ENCODE assay signal across 13 cellular contexts in genomic region chr1:62625415-62625814, GRCh38. TPM values are rescaled to one million over a fixed set of nuclear protein-coding genes. Genes with fewer than 3 reads are reported as not detected.
DNase-seq lines count a peak whose midpoint lies in the region; ATAC-seq, FAIRE-seq and TF ChIP-seq lines count a peak whose summit lies in the region.
"Had no signal": no experiment of that assay in that cellular context is flagged by ENCODE, and none has a peak within 500 bp of the region (broad histone marks: within the 10 kb centered on the region; RNA-seq: fewer than 3 reads in every experiment).

No MANE protein-coding gene starts in this region.

- TF ChIP-seq POLR2A in GM12878 (IDR thresholded peaks at IDR 0.05; ENCODE audit: low read depth, low read length) (no peak), Peyer's patch (IDR thresholded peaks at IDR 0.05) (no peak)

- POLR2A ChIA-PET in GM12878 (lab: Charles Lee) = no interaction called here

- 0% methylated on average over 1 of the region's 1 CpG for WGBS in GM12878 (ENCODE audit: insufficient coverage, insufficient replicate concordance, low lambda C conversion rate, missing lambda C conversion rate)

- peak; percentile 27 for DNase-seq in GM12865 (ENCODE audit: low read depth)
- peak; percentile 40 for DNase-seq in GM12878 (ENCODE audit: low read depth, low spot score)
- DNase-seq in SK-N-DZ (ENCODE audit: low spot score) = no peak
- no peak for DNase-seq in GF-D8 (lab: John Stamatoyannopoulos, UW)
- DNase-seq in Peyer's patch = no peak
- DNase-seq: left ventricle myocardium inferior, NCI-H187, right cardiac atrium, Right ventricle myocardium superior had no signal

- no peaks in the 10 kb centered on the region for H3K79me2 ChIP-seq in GM12878 (ENCODE audit: control insufficient read depth, insufficient read depth, low read length)

- no TSS peak for BruUV-seq in GM12878 (replicated peaks; lab: Mats Ljungman, UMichigan)

- peak; percentile 59 for ATAC-seq in GM21447 (IDR thresholded peaks at IDR 0.05; ENCODE audit: unreplicated experiment)
- peak; percentile 52 for ATAC-seq in HG03460 (IDR thresholded peaks at IDR 0.05; ENCODE audit: unreplicated experiment)
- ATAC-seq in GM12878 = peak; percentile 87
- no peak for ATAC-seq in GM19467 (IDR thresholded peaks at IDR 0.05; ENCODE audit: unreplicated experiment)
- ATAC-seq: right cardiac atrium had no signal

- in situ Hi-C loops in GM12878 (cut with MboI) = no loop called here

- SMC1A ChIA-PET in GM12878 (lab: Charles Lee; ENCODE audit: uncharacterized antibody, unreplicated experiment) = interaction anchor here (1.0 to 5.5 kb wide), 13 partner anchors 9 to 100 kb away, joined by 3 to 50 read pairs (median 5); partner anchors contain the start of gene DOCK7

- H3K4me2 ChIP-seq in GM12878 (ENCODE audit: control insufficient read depth, insufficient read depth) = no peak overlapping the region; the same call in 1 of the 2 replicates

- peak overlapping the region; percentile 68 for H3K27ac ChIP-seq in GM12878 (ENCODE audit: control insufficient read depth, insufficient read depth)
- no peak overlapping the region for H3K27ac ChIP-seq in Peyer's patch
- H3K27ac ChIP-seq: left ventricle myocardium inferior had no signal

- H4K20me1 ChIP-seq in GM12878 (ENCODE audit: control insufficient read depth, insufficient read depth) = no peaks in the 10 kb centered on the region

- H3K9me3 ChIP-seq in GM12878 (replicated peaks; ENCODE audit: control insufficient read depth, insufficient read depth, low read length) (no peaks in the 10 kb centered on the region; the same call in 2 of the 3 replicates), Peyer's patch (no peaks in the 10 kb centered on the region)
- H3K9me3 ChIP-seq: left ventricle myocardium inferior had no signal

- CTCF ChIA-PET in GM12878 (lab: Yijun Ruan, JAX) = interaction anchor here (0.8 to 4.4 kb wide), 5 partner anchors 10 to 121 kb away, joined by 3 to 27 read pairs (median 5); no protein-coding TSS in a partner anchor

- no peak overlapping the region; the same call in 1 of the 2 replicates for H2AFZ ChIP-seq in GM12878 (ENCODE audit: control insufficient read depth, low read depth, low read length)

- intact Hi-C loops in GM12878 (cut with micrococcal nuclease; ENCODE audit: unreplicated experiment) = no loop called here

- H3K27me3 ChIP-seq in GM12878 (replicated peaks in 1 of 2; ENCODE audit: control insufficient read depth in 2 of 2, insufficient read depth in 2 of 2, low read length in 1 of 2) (no peaks in the 10 kb centered on the region), Peyer's patch (no peaks in the 10 kb centered on the region)

- RAD21 ChIA-PET in GM12878 (lab: Charles Lee; ENCODE audit: unreplicated experiment) = interaction anchor here (0.5 to 2.7 kb wide), 12 partner anchors 11 to 160 kb away, joined by 3 to 31 read pairs (median 4); partner anchors contain the start of genes ATG4C and DOCK7

- peak; percentile 58 to 62; a peak in 3 of 4 replicates for TF ChIP-seq EP300 in GM12878 (IDR thresholded peaks at IDR 0.05; ENCODE audit: borderline replicate concordance in 1 of 2, control insufficient read depth in 1 of 2, low read depth in 2 of 2, low read length in 2 of 2)

- no peak overlapping the region for H3K9ac ChIP-seq in GM12878 (ENCODE audit: control insufficient read depth, insufficient read depth, low read length)

- no peak for TF ChIP-seq RAD21 in GM12878 (IDR thresholded peaks at IDR 0.05; ENCODE audit: insufficient read depth, low read depth, low read length)

- FAIRE-seq in GM12878 (lab: Jason Lieb, UNC) = peak; percentile 92

- H3K36me3 ChIP-seq in GM12878 (ENCODE audit: control insufficient read depth in 2 of 2, insufficient read depth in 2 of 2, low read length in 1 of 2) = no peaks in the 10 kb centered on the region; a peak in 1 of 4 replicates
- peaks cover 0 to 10% (median 0%) of the 10 kb centered on the region in 3 donors for H3K36me3 ChIP-seq in Peyer's patch

- H3K4me1 ChIP-seq in GM12878 (ENCODE audit: control insufficient read depth, insufficient read depth, low read length) = no peaks in the 10 kb centered on the region; the same call in 1 of the 2 replicates
- no peaks in the 10 kb centered on the region for H3K4me1 ChIP-seq in Peyer's patch
- H3K4me1 ChIP-seq: left ventricle myocardium inferior had no signal

- TF ChIP-seq CTCF in GM12865 (IDR thresholded peaks at IDR 0.05; ENCODE audit: insufficient read depth, low read depth, low read length, missing control alignments) (no peak), GM12878 (IDR thresholded peaks at IDR 0.05 in 2 of 3, conservative IDR thresholded peaks at IDR 0.05 in 1 of 3; ENCODE audit: control insufficient read depth in 2 of 3, extremely low read depth in 1 of 3, insufficient read depth in 1 of 3, low read depth in 3 of 3, low read length in 3 of 3) (no peak), Peyer's patch (IDR thresholded peaks at IDR 0.05) (no peak)

- H3K4me3 ChIP-seq in GM12865 (ENCODE audit: low read depth, low read length) (no peak overlapping the region), GM12878 (no peak overlapping the region), Peyer's patch (no peak overlapping the region)
- H3K4me3 ChIP-seq: left ventricle myocardium inferior had no signal

TF ChIP-seq in GM12878, 131 proteins besides CTCF, POLR2A, EP300 and RAD21 (continues in another document):
- 0 out of 2 replicates have a peak, but pooled peaks have one; percentile 24 for TF ChIP-seq CHD2 (IDR thresholded peaks at IDR 0.05; ENCODE audit: borderline replicate concordance, low read depth, low read length)
- peak; percentile 57 for TF ChIP-seq DPF2 (IDR thresholded peaks at IDR 0.05)
- TF ChIP-seq FOXM1 (IDR thresholded peaks at IDR 0.05; ENCODE audit: low read depth, low read length) = peak; percentile 30; the same call in 1 of the 2 replicates
- TF ChIP-seq BMI1 (IDR thresholded peaks at IDR 0.05; ENCODE audit: borderline replicate concordance) = no peak
- TF ChIP-seq RELB (IDR thresholded peaks at IDR 0.05; ENCODE audit: low read depth) = peak; percentile 91; the same call in 1 of the 2 replicates
- peak; percentile 68; the same call in 1 of the 2 replicates for TF ChIP-seq ZNF217 (IDR thresholded peaks at IDR 0.05)
- TF ChIP-seq IRF4 (IDR thresholded peaks at IDR 0.05; ENCODE audit: low read depth, low read length) = no peak
- no peak for TF ChIP-seq NKRF (conservative IDR thresholded peaks at IDR 0.05)
- peak; percentile 14 to 17; a peak in 2 of 4 replicates for TF ChIP-seq IKZF2 (IDR thresholded peaks at IDR 0.05)
- TF ChIP-seq NFIC (IDR thresholded peaks at IDR 0.05; ENCODE audit: low read depth, low read length) = peak; percentile 64; the same call in 1 of the 2 replicates
- TF ChIP-seq BRCA1 (IDR thresholded peaks at IDR 0.05; ENCODE audit: low read depth, low read length) = no peak
- TF ChIP-seq MEF2B (IDR thresholded peaks at IDR 0.05; ENCODE audit: partially characterized antibody, poor library complexity, severe bottlenecking) = peak; percentile 49
- TF ChIP-seq JUND (IDR thresholded peaks at IDR 0.05; ENCODE audit: low read depth, low read length) = 0 out of 2 replicates have a peak, but pooled peaks have one; percentile 16

RNA-seq across cellular contexts. Expression of gene ANGPTL3, which starts 28.1 kb away (rescaled TPM):
- total RNA-seq in GM12878 (2013; cell fraction: nucleolus; rRNA removed) = not detected in 2 replicates
- total RNA-seq in GM12878 (2014; rRNA removed) = not detected in 2 replicates
- not detected in 2 replicates for total RNA-seq in GM12878 (2014; rRNA removed; fragmentation: Illumina TruSeq; extraction: Trizol)
- 0.15 TPM in 1 of 2 replicates, not detected in the other for total RNA-seq in GM12878 (2021)
- polyA plus RNA-seq in GM12878 (2011; ENCODE audit: low read depth) = not detected
- polyA plus RNA-seq in GM12878 (2011; rRNA removed) = not detected in 2 replicates
- polyA plus RNA-seq in GM12878 (2011; cell fraction: cytosol; rRNA removed) = not detected in 2 replicates
- not detected in 2 replicates for polyA plus RNA-seq in GM12878 (2011; cell fraction: nucleus; rRNA removed)
- not detected in 2 replicates for polyA plus RNA-seq in GM12878 (2012)
- polyA plus RNA-seq in GM12878 (2014; fragmentation: Illumina TruSeq; extraction: Trizol) = not detected in 2 replicates
- under 1 TPM in 1 of 2 experiments, not detected in 1; 0.05 TPM for polyA plus RNA-seq in GM12878 (2014; fragmentation: Nextera tagmentation; extraction: Ambion mirVana)
- not detected in 2 replicates for polyA plus RNA-seq in GM12878 (2014; rRNA removed)
- polyA plus RNA-seq in GM12878 (2016; fragmentation: Nextera tagmentation; extraction: Ambion mirVana) = under 1 TPM in 1 of 2 experiments, not detected in 1; 0.07 TPM
- not detected in 2 replicates for polyA minus RNA-seq in GM12878 (2011; rRNA and poly(A)+ RNA removed)
- polyA minus RNA-seq in GM12878 (2011; cell fraction: cytosol; rRNA and poly(A)+ RNA removed) = not detected in 2 replicates
- not detected in 2 replicates for polyA minus RNA-seq in GM12878 (2011; cell fraction: nucleus; rRNA and poly(A)+ RNA removed)
- polyA plus RNA-seq in SK-N-DZ (2014; cell fraction: cytosol; rRNA removed) = not detected in 2 replicates
- not detected in 2 replicates for polyA plus RNA-seq in SK-N-DZ (2014; cell fraction: nucleus; rRNA removed)
- not detected for total RNA-seq in Peyer's patch
- total RNA-seq: left ventricle myocardium inferior, right cardiac atrium, Right ventricle myocardium superior had no signal
- polyA plus RNA-seq: CD14-positive monocyte, right cardiac atrium had no signal

Comparison
In these comparisons a context has a peak if more than half of its experiments do, and no peak if none do; other contexts are left out.
1. DNase-seq: peak in GM12865 (single experiment) and GM12878 (single experiment); none in SK-N-DZ (single experiment), GF-D8 (single experiment) and Peyer's patch (0 of 3).